Comparison of ENCODE assay signal across 10 cellular contexts in the genomic region with DNA sequence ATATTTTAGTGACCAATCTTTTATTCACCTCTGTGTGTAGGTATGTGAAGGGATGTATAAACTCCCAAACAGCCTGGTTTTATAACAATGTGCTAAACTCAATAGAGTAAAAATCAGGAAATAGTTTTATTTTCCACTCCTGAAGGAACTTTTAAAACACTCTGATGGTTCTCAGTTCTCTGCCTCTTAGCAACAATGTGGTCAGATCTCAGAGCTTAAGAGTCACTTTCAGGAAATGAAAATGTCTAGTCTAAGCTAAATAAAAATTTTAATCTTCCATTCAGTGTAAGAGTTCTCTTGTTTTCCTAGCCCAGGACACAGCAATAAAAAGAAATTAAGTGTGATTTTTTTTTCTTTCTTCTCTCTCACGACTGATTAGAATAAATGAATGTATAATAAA.
DNase-seq lines count a peak whose midpoint lies in the region; ATAC-seq and TF ChIP-seq lines count a peak whose summit lies in the region.
"Had no signal": no experiment of that assay in that cellular context is flagged by ENCODE, and none has a peak within 500 bp of the region (broad histone marks: within the 10 kb centered on the region; RNA-seq: fewer than 3 reads in every experiment).

No MANE protein-coding gene starts in this region.

- no peak for TF ChIP-seq POLR2A in lower leg skin (IDR thresholded peaks at IDR 0.05)

- intact Hi-C loops in lower leg skin (cut with DNase I; ENCODE audit: low total_unique reads) = no loop called here

- WGBS in lower leg skin, 2 donors = 41% methylated on average over 1 of the region's 1 CpG

- no peak for DNase-seq in coronary artery (ENCODE audit: low spot score)
- no peak for DNase-seq in SW 1271 (lab: John Stamatoyannopoulos, UW)
- DNase-seq in lower leg skin (ENCODE audit: low spot score in 2 of 2) = no peak
- no peak for DNase-seq in NCI-H1436 (lab: John Stamatoyannopoulos, UW)
- DNase-seq: activated T-cell treated with anti-CD3 and anti-CD28 coated beads, Interleukin-2, amount 50 U/mL, for 24 hours; stimulated activated CD4-positive, alpha-beta T cell treated with anti-CD3 and anti-CD28 coated beads, Interleukin-12 subunit alpha, Interleukin-12 subunit beta, amount 100 ng/mL, for 4 hours had no signal

- peak overlapping the region; percentile 30 for H3K4me3 ChIP-seq in coronary artery
- H3K4me3 ChIP-seq in lower leg skin (ENCODE audit: low read depth, poor library complexity, severe bottlenecking) = no peak overlapping the region

- H3K27ac ChIP-seq in coronary artery = peak overlapping the region in 1 of 2 donors; percentile 49

- no peak for TF ChIP-seq CTCF in coronary artery (IDR thresholded peaks at IDR 0.05)
- no peak for TF ChIP-seq CTCF in lower leg skin (IDR thresholded peaks at IDR 0.05)

- ATAC-seq in GM18520 (IDR thresholded peaks at IDR 0.05; ENCODE audit: unreplicated experiment) = peak; percentile 53
- peak; percentile 78 for ATAC-seq in GM21576 (IDR thresholded peaks at IDR 0.05; ENCODE audit: unreplicated experiment)
- ATAC-seq in HG03342 (IDR thresholded peaks at IDR 0.05; ENCODE audit: unreplicated experiment) = peak; percentile 74
- ATAC-seq in GM18873 (IDR thresholded peaks at IDR 0.05; ENCODE audit: low FRiP score, unreplicated experiment) = no peak
